In genomic region chr9:34493972-34494535, GRCh38 we compare ENCODE assay signal across 1 cellular context.
TF ChIP-seq lines count a peak whose summit lies in the region.

No MANE protein-coding gene starts in this region.

TF ChIP-seq in WTC11, 78 proteins besides CTCF, POLR2A, EP300 and RAD21 (continued from another document):
- TF ChIP-seq ZSCAN18 (CRISPR knock-in tag; IDR thresholded peaks at IDR 0.05): no peak
